Comparison of ENCODE assay signal across 15 cellular contexts in the genomic region with DNA sequence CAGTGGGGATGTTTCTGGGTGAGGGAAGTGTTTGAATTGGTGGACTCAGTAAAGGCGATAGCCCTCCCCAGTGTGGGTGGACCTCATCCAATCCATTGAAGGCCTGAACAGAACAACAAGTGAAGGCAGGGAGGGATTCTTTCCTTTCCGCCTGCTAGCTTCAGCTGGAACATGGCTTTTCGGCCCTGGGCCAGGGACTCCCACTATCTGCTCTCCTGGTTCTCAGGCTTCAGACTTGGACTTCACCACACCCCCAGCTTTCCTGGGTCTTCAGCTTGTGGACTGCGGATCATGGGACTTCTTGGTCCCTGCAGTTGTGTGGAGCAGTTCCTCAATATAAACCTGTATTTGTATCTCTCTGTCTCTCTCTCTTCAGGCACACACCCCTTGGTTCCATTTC.
"Had no signal": no experiment of that assay in that cellular context is flagged by ENCODE, and none has a peak within 500 bp of the region (broad histone marks: within the 10 kb centered on the region; RNA-seq: fewer than 3 reads in every experiment).

No MANE protein-coding gene starts in this region.

- H3K4me1 ChIP-seq: body of pancreas, tibial artery had no signal

- FAIRE-seq: islet of Langerhans had no signal

- H3K27me3 ChIP-seq: body of pancreas, left lung, tibial artery had no signal

- ATAC-seq: activated naive CD4-positive, alpha-beta T cell treated with anti-CD3 and anti-CD28 coated beads, Interleukin-2, amount 50 U/mL, for 72 hours; body of pancreas; left lung; natural killer cell treated with Interleukin-12 subunit alpha and Interleukin-12 subunit beta and Interleukin-15 and Interleukin-18, amount 100 ng/mL, for 72 hours; sciatic nerve; SK-N-SH treated with all-trans-retinoic acid at 6 μM for 48 hours had no signal

- H3K4me3 ChIP-seq: body of pancreas, left lung, tibial artery had no signal

- H3K9me3 Mint-ChIP-seq: activated CD4-positive, alpha-beta memory T cell treated with anti-CD3 and anti-CD28 coated beads, Interleukin-2, amount 10 ng/mL, durations not matched to agents 7 days and 5 days; activated naive CD4-positive, alpha-beta T cell treated with anti-CD3 and anti-CD28 coated beads, Interleukin-2, amount 50 U/mL, for 72 hours; natural killer cell treated with Interleukin-12 subunit alpha and Interleukin-12 subunit beta and Interleukin-15 and Interleukin-18, amount 100 ng/mL, for 72 hours had no signal

- H3K4me3 Mint-ChIP-seq: activated CD4-positive, alpha-beta memory T cell treated with anti-CD3 and anti-CD28 coated beads, Interleukin-2, amount 10 ng/mL, durations not matched to agents 7 days and 5 days; natural killer cell treated with Interleukin-12 subunit alpha and Interleukin-12 subunit beta and Interleukin-15 and Interleukin-18, amount 100 ng/mL, for 72 hours had no signal

- H3K36me3 Mint-ChIP-seq: activated naive CD4-positive, alpha-beta T cell treated with anti-CD3 and anti-CD28 coated beads, Interleukin-2, amount 50 U/mL, for 72 hours; natural killer cell treated with Interleukin-12 subunit alpha and Interleukin-12 subunit beta and Interleukin-15 and Interleukin-18, amount 100 ng/mL, for 72 hours had no signal

- H3K27ac Mint-ChIP-seq: activated CD4-positive, alpha-beta memory T cell treated with anti-CD3 and anti-CD28 coated beads, Interleukin-2, amount 10 ng/mL, durations not matched to agents 7 days and 5 days; natural killer cell treated with Interleukin-12 subunit alpha and Interleukin-12 subunit beta and Interleukin-15 and Interleukin-18, amount 100 ng/mL, for 72 hours had no signal

- DNase-seq: activated CD4-positive, alpha-beta memory T cell treated with anti-CD3 and anti-CD28 coated beads, Interleukin-2, amount 10 ng/mL, durations not matched to agents 7 days and 5 days; activated CD8-positive, alpha-beta memory T cell treated with anti-CD3 and anti-CD28 coated beads, Interleukin-2, amount 50 U/mL, for 4 hours; activated gamma-delta T cell; activated T-cell treated with anti-CD3 and anti-CD28 coated beads, Interleukin-2, amount 50 U/mL, for 48 hours; body of pancreas; mesenchymal stem cell; stimulated activated CD4-positive, alpha-beta T cell treated with anti-CD3 and anti-CD28 coated beads, Interleukin-1b, Interleukin-23, amount 100 ng/mL, for 48 hours; tibial artery; WERI-Rb-1 had no signal

- H3K27me3 Mint-ChIP-seq: activated CD4-positive, alpha-beta memory T cell treated with anti-CD3 and anti-CD28 coated beads, Interleukin-2, amount 10 ng/mL, durations not matched to agents 7 days and 5 days; natural killer cell treated with Interleukin-12 subunit alpha and Interleukin-12 subunit beta and Interleukin-15 and Interleukin-18, amount 100 ng/mL, for 72 hours had no signal

- H3K36me3 ChIP-seq: WERI-Rb-1 had no signal

- H3K27ac ChIP-seq: body of pancreas, left lung, WERI-Rb-1 had no signal

- H3K9me3 ChIP-seq: body of pancreas, left lung, tibial artery had no signal
